In the genomic region with DNA sequence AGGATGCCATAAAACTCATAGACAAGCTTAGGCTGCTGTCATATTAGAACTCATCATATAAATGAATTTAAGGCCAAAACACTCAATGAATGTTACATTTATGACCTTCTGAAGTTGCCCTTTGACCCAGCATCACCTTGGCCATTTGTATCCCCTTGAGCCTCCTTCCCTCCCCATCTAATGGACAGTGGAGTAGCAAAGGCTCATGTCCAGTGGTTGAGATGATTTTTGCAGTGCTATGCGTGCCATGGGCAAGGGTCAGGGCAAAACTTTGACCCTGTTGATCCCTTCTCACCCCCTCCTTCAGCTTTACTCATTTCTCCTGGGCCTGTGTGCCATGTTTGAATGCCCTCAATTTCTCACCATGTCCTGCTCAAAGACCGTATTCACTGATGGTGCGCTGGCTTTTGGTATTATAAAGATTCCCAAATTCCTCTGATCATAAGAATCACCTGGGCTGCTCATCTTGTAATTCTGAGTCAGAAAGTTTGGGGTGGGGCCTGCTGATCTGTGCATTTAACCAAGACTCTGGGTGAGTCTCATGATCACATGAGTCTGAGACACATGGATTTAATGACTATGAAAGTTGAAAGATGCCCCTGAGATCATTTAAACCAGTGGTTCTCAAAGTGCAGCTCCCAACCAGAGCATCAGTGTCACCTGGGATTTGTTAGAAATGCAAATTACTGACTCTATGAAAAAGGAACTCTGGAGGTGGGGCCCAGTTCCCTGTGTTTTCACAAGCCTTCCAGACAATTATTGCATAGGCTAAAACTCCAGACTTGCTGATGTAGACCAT, we compare ENCODE assay signal across 14 cellular contexts. TPM values are rescaled to one million over a fixed set of nuclear protein-coding genes. Genes with fewer than 3 reads are reported as not detected.
DNase-seq lines count a peak whose midpoint lies in the region; ATAC-seq and TF ChIP-seq lines count a peak whose summit lies in the region.
"Had no signal": no experiment of that assay in that cellular context is flagged by ENCODE, and none has a peak within 500 bp of the region (broad histone marks: within the 10 kb centered on the region; RNA-seq: fewer than 3 reads in every experiment).

No MANE protein-coding gene starts in this region.

- peaks cover 3% of the 10 kb centered on the region; the same call in 1 of the 2 replicates for H3K27me3 Mint-ChIP-seq in WTC11 (ENCODE audit: low read depth)
- peaks cover 3% of the 10 kb centered on the region for H3K27me3 Mint-ChIP-seq in activated naive CD4-positive, alpha-beta T cell treated with anti-CD3 and anti-CD28 coated beads, Interleukin-2, amount 10 ng/mL, durations not matched to agents 7 days and 5 days

- peak; percentile 60 to 85 for DNase-seq in foreskin keratinocyte
- no peak for DNase-seq in WTC11 (ENCODE audit: low spot score)
- no peak for DNase-seq in NCI-H1436 treated with DMSO at 0.1 percent for 48 hours (lab: John Stamatoyannopoulos, UW)
- no peak for DNase-seq in activated naive CD4-positive, alpha-beta T cell treated with anti-CD3 and anti-CD28 coated beads, Interleukin-2, amount 10 ng/mL, durations not matched to agents 7 days and 5 days
- DNase-seq: body of pancreas, DMS53, NCI-H2081 treated with DMSO at 0.1 percent for 48 hours, pancreas had no signal

- H3K4me1 Mint-ChIP-seq in WTC11, result peaks cover 14% of the 10 kb centered on the region
- H3K4me1 Mint-ChIP-seq in activated naive CD4-positive, alpha-beta T cell treated with anti-CD3 and anti-CD28 coated beads, Interleukin-2, amount 10 ng/mL, durations not matched to agents 7 days and 5 days, result peaks cover 27% of the 10 kb centered on the region

- TF ChIP-seq CTCF in foreskin keratinocyte (conservative IDR thresholded peaks at IDR 0.05), result no peak
- TF ChIP-seq CTCF in WTC11 (IDR thresholded peaks at IDR 0.05), result no peak

- CTCF ChIA-PET in WTC11 (lab: Charles Lee), result no interaction called here
- CTCF ChIA-PET in activated naive CD4-positive, alpha-beta T cell treated with anti-CD3 and anti-CD28 coated beads, Interleukin-2, amount 10 ng/mL, durations not matched to agents 7 days and 5 days (lab: Charles Lee), result interaction anchor here (1.1 kb wide), 2 partner anchors 8 to 64 kb away, joined by 4 to 5 read pairs; no protein-coding TSS in a partner anchor

- H3K4me1 ChIP-seq in foreskin keratinocyte, result peaks cover 18% of the 10 kb centered on the region

- peaks cover 7% of the 10 kb centered on the region for H3K36me3 Mint-ChIP-seq in WTC11
- peaks cover 2% of the 10 kb centered on the region for H3K36me3 Mint-ChIP-seq in activated naive CD4-positive, alpha-beta T cell treated with anti-CD3 and anti-CD28 coated beads, Interleukin-2, amount 10 ng/mL, durations not matched to agents 7 days and 5 days

- H3K27ac ChIP-seq in foreskin keratinocyte, result peak overlapping the region; percentile 78
- H3K27ac ChIP-seq: body of pancreas, pancreas had no signal

- peaks cover 48% of the 10 kb centered on the region for H3K9me3 Mint-ChIP-seq in WTC11
- peaks cover 6% of the 10 kb centered on the region for H3K9me3 Mint-ChIP-seq in activated naive CD4-positive, alpha-beta T cell treated with anti-CD3 and anti-CD28 coated beads, Interleukin-2, amount 10 ng/mL, durations not matched to agents 7 days and 5 days

- no peak overlapping the region for H3K4me3 Mint-ChIP-seq in WTC11
- no peak overlapping the region for H3K4me3 Mint-ChIP-seq in activated naive CD4-positive, alpha-beta T cell treated with anti-CD3 and anti-CD28 coated beads, Interleukin-2, amount 10 ng/mL, durations not matched to agents 7 days and 5 days

- POLR2A ChIA-PET in WTC11 (lab: Charles Lee), result no interaction called here

- ATAC-seq in GM18502 (IDR thresholded peaks at IDR 0.05; ENCODE audit: poor library complexity, unreplicated experiment) (peak; percentile 21), GM21528 (IDR thresholded peaks at IDR 0.05; ENCODE audit: low FRiP score, unreplicated experiment) (peak; percentile 15), HG03432 (IDR thresholded peaks at IDR 0.05; ENCODE audit: unreplicated experiment) (peak; percentile 29), foreskin keratinocyte (peak; percentile 87), GM18873 (IDR thresholded peaks at IDR 0.05; ENCODE audit: low FRiP score, unreplicated experiment) (no peak), WTC11 (no peak)
- ATAC-seq: body of pancreas, pancreas, Right ventricle myocardium inferior had no signal

- H3K27ac Mint-ChIP-seq in WTC11, result no peak overlapping the region
- H3K27ac Mint-ChIP-seq in activated naive CD4-positive, alpha-beta T cell treated with anti-CD3 and anti-CD28 coated beads, Interleukin-2, amount 10 ng/mL, durations not matched to agents 7 days and 5 days, result no peak overlapping the region

- H3K27me3 ChIP-seq in foreskin keratinocyte, result no peaks in the 10 kb centered on the region
- H3K27me3 ChIP-seq: body of pancreas, pancreas had no signal

TF ChIP-seq in WTC11, 78 proteins besides CTCF, POLR2A, EP300 and RAD21 (continues in another document):
- TF ChIP-seq CREB1 (CRISPR knock-in tag; IDR thresholded peaks at IDR 0.05) (no peak), CBFB (CRISPR knock-in tag; IDR thresholded peaks at IDR 0.05; ENCODE audit: low read depth) (no peak), TCF7 (CRISPR knock-in tag; IDR thresholded peaks at IDR 0.05; ENCODE audit: low read depth) (no peak), SMAD3 (CRISPR knock-in tag; IDR thresholded peaks at IDR 0.05; ENCODE audit: borderline replicate concordance) (no peak), NFYB (CRISPR knock-in tag; conservative IDR thresholded peaks at IDR 0.05; ENCODE audit: low read depth) (no peak)
- TF ChIP-seq, protein P1, sequence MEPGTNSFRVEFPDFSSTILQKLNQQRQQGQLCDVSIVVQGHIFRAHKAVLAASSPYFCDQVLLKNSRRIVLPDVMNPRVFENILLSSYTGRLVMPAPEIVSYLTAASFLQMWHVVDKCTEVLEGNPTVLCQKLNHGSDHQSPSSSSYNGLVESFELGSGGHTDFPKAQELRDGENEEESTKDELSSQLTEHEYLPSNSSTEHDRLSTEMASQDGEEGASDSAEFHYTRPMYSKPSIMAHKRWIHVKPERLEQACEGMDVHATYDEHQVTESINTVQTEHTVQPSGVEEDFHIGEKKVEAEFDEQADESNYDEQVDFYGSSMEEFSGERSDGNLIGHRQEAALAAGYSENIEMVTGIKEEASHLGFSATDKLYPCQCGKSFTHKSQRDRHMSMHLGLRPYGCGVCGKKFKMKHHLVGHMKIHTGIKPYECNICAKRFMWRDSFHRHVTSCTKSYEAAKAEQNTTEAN (CRISPR knock-in tag; IDR thresholded peaks at IDR 0.05), result no peak
- TF ChIP-seq, protein P2, sequence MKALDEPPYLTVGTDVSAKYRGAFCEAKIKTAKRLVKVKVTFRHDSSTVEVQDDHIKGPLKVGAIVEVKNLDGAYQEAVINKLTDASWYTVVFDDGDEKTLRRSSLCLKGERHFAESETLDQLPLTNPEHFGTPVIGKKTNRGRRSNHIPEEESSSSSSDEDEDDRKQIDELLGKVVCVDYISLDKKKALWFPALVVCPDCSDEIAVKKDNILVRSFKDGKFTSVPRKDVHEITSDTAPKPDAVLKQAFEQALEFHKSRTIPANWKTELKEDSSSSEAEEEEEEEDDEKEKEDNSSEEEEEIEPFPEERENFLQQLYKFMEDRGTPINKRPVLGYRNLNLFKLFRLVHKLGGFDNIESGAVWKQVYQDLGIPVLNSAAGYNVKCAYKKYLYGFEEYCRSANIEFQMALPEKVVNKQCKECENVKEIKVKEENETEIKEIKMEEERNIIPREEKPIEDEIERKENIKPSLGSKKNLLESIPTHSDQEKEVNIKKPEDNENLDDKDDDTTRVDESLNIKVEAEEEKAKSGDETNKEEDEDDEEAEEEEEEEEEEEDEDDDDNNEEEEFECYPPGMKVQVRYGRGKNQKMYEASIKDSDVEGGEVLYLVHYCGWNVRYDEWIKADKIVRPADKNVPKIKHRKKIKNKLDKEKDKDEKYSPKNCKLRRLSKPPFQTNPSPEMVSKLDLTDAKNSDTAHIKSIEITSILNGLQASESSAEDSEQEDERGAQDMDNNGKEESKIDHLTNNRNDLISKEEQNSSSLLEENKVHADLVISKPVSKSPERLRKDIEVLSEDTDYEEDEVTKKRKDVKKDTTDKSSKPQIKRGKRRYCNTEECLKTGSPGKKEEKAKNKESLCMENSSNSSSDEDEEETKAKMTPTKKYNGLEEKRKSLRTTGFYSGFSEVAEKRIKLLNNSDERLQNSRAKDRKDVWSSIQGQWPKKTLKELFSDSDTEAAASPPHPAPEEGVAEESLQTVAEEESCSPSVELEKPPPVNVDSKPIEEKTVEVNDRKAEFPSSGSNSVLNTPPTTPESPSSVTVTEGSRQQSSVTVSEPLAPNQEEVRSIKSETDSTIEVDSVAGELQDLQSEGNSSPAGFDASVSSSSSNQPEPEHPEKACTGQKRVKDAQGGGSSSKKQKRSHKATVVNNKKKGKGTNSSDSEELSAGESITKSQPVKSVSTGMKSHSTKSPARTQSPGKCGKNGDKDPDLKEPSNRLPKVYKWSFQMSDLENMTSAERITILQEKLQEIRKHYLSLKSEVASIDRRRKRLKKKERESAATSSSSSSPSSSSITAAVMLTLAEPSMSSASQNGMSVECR (CRISPR knock-in tag; IDR thresholded peaks at IDR 0.05; ENCODE audit: borderline replicate concordance), result no peak
- TF ChIP-seq, protein P3, sequence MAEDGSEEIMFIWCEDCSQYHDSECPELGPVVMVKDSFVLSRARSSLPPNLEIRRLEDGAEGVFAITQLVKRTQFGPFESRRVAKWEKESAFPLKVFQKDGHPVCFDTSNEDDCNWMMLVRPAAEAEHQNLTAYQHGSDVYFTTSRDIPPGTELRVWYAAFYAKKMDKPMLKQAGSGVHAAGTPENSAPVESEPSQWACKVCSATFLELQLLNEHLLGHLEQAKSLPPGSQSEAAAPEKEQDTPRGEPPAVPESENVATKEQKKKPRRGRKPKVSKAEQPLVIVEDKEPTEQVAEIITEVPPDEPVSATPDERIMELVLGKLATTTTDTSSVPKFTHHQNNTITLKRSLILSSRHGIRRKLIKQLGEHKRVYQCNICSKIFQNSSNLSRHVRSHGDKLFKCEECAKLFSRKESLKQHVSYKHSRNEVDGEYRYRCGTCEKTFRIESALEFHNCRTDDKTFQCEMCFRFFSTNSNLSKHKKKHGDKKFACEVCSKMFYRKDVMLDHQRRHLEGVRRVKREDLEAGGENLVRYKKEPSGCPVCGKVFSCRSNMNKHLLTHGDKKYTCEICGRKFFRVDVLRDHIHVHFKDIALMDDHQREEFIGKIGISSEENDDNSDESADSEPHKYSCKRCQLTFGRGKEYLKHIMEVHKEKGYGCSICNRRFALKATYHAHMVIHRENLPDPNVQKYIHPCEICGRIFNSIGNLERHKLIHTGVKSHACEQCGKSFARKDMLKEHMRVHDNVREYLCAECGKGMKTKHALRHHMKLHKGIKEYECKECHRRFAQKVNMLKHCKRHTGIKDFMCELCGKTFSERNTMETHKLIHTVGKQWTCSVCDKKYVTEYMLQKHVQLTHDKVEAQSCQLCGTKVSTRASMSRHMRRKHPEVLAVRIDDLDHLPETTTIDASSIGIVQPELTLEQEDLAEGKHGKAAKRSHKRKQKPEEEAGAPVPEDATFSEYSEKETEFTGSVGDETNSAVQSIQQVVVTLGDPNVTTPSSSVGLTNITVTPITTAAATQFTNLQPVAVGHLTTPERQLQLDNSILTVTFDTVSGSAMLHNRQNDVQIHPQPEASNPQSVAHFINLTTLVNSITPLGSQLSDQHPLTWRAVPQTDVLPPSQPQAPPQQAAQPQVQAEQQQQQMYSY (CRISPR knock-in tag; IDR thresholded peaks at IDR 0.05), result no peak

RNA-seq across cellular contexts. Expression of a gene that starts 57.5 kb away (rescaled TPM):
- 1.2 and 1.7 TPM in 2 replicates for total RNA-seq in foreskin keratinocyte
- polyA plus RNA-seq in foreskin keratinocyte, result 0.75 and 1.4 TPM in 2 replicates
- total RNA-seq in WTC11 (2021), result 0.78 to 1.3 TPM (median 1.2 TPM) in 3 replicates
- total RNA-seq: HT1080 had no signal

Comparison
In these comparisons a context has a peak if more than half of its experiments do, and no peak if none do; other contexts are left out.
1. ATAC-seq: peak in GM18502 (single experiment), GM21528 (single experiment), HG03432 (single experiment) and foreskin keratinocyte (single experiment); none in GM18873 (single experiment) and WTC11 (single experiment).
2. DNase-seq: peak in foreskin keratinocyte (2 of 2); none in WTC11 (single experiment), NCI-H1436 treated with DMSO at 0.1 percent for 48 hours (single experiment) and activated naive CD4-positive, alpha-beta T cell treated with anti-CD3 and anti-CD28 coated beads, Interleukin-2, amount 10 ng/mL, durations not matched to agents 7 days and 5 days (single experiment).